ENCODE assay signal across 12 cellular contexts in the genomic region with DNA sequence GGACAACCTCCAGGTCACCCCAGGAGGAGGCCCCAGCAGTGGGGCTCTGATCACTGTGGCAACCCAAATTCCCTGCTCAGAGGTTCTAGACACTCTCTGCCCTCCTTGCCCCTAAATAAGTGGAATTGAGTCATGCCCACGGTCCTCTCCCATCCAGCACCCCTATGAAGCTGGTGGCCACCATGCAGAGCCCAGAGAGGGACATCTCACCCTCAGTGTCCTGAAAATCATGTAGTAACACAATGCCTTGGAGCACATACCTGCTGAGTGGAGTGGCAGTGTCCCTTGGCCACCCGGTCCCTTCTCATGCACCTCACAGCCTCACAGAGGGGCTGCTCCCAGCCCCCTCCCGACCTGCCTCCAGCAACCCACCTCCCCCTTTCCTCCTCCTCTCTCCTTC.
DNase-seq lines count a peak whose midpoint lies in the region; ATAC-seq and TF ChIP-seq lines count a peak whose summit lies in the region.
"Had no signal": no experiment of that assay in that cellular context is flagged by ENCODE, and none has a peak within 500 bp of the region (broad histone marks: within the 10 kb centered on the region; RNA-seq: fewer than 3 reads in every experiment).

No MANE protein-coding gene starts in this region.

- H3K27ac Mint-ChIP-seq in nephron = peak overlapping the region in 2 of 3 experiments; percentile 69 to 75
- H3K27ac Mint-ChIP-seq in activated CD4-positive, alpha-beta memory T cell treated with anti-CD3 and anti-CD28 coated beads for 36 hours = no peak overlapping the region
- H3K27ac Mint-ChIP-seq: activated CD4-positive, alpha-beta memory T cell treated with anti-CD3 and anti-CD28 coated beads, Interleukin-2, amount 10 ng/mL, durations not matched to agents 7 days and 5 days had no signal

- H3K27me3 Mint-ChIP-seq in nephron (ENCODE audit: low read depth) = peaks cover 4% of the 10 kb centered on the region
- H3K27me3 Mint-ChIP-seq in activated CD4-positive, alpha-beta memory T cell treated with anti-CD3 and anti-CD28 coated beads for 36 hours = peaks cover 12% of the 10 kb centered on the region

- H3K4me1 ChIP-seq in left ventricle myocardium inferior = peaks cover 92% of the 10 kb centered on the region
- no peaks in the 10 kb centered on the region for H3K4me1 ChIP-seq in colonic mucosa

- DNase-seq in left ventricle myocardium inferior (no peak), left ventricle myocardium superior (no peak), colonic mucosa (peak; percentile 13), activated gamma-delta T cell (lab: John Stamatoyannopoulos, UW) (no peak)
- DNase-seq in activated CD4-positive, alpha-beta memory T cell treated with anti-CD3 and anti-CD28 coated beads for 36 hours = no peak
- DNase-seq: NCI-H1105 treated with DMSO at 0.1 percent for 48 hours had no signal

- peak overlapping the region; percentile 93 for H3K27ac ChIP-seq in left ventricle myocardium inferior (replicated peaks)
- no peak overlapping the region for H3K27ac ChIP-seq in colonic mucosa
- H3K27ac ChIP-seq: neutrophil had no signal

- H3K9me3 Mint-ChIP-seq in nephron = no peaks in the 10 kb centered on the region
- H3K9me3 Mint-ChIP-seq in activated CD4-positive, alpha-beta memory T cell treated with anti-CD3 and anti-CD28 coated beads for 36 hours = no peaks in the 10 kb centered on the region
- H3K9me3 Mint-ChIP-seq: activated CD4-positive, alpha-beta memory T cell treated with anti-CD3 and anti-CD28 coated beads, Interleukin-2, amount 10 ng/mL, durations not matched to agents 7 days and 5 days had no signal

- ATAC-seq in left ventricle myocardium superior = no peak
- ATAC-seq in HG03135 (IDR thresholded peaks at IDR 0.05; ENCODE audit: unreplicated experiment) = no peak
- no peak for ATAC-seq in HG02970 (IDR thresholded peaks at IDR 0.05; ENCODE audit: low FRiP score, unreplicated experiment)

- no peak overlapping the region for H3K4me3 Mint-ChIP-seq in nephron
- no peak overlapping the region for H3K4me3 Mint-ChIP-seq in activated CD4-positive, alpha-beta memory T cell treated with anti-CD3 and anti-CD28 coated beads for 36 hours

- TF ChIP-seq CTCF in left ventricle myocardium inferior (IDR thresholded peaks at IDR 0.05; ENCODE audit: borderline replicate concordance) = no peak
- TF ChIP-seq CTCF in colonic mucosa (IDR thresholded peaks at IDR 0.05) = no peak
- TF ChIP-seq CTCF in nephron (IDR thresholded peaks at IDR 0.05; ENCODE audit: unreplicated experiment in 3 of 3) = no peak

- no peaks in the 10 kb centered on the region for H3K9me3 ChIP-seq in left ventricle myocardium inferior (replicated peaks)
- no peaks in the 10 kb centered on the region for H3K9me3 ChIP-seq in colonic mucosa
- H3K9me3 ChIP-seq: breast epithelium, neutrophil had no signal

- H3K4me1 Mint-ChIP-seq in nephron = peaks cover 61% of the 10 kb centered on the region
- H3K4me1 Mint-ChIP-seq in activated CD4-positive, alpha-beta memory T cell treated with anti-CD3 and anti-CD28 coated beads for 36 hours (ENCODE audit: low read depth) = peaks cover 24% of the 10 kb centered on the region

- H3K36me3 Mint-ChIP-seq in nephron (ENCODE audit: low read depth) = no peaks in the 10 kb centered on the region
- no peaks in the 10 kb centered on the region for H3K36me3 Mint-ChIP-seq in activated CD4-positive, alpha-beta memory T cell treated with anti-CD3 and anti-CD28 coated beads for 36 hours

- no peak overlapping the region for H3K9ac ChIP-seq in colonic mucosa (ENCODE audit: low read depth in 2 of 2, low read length in 2 of 2)

- POLR2A ChIA-PET in activated CD4-positive, alpha-beta memory T cell treated with anti-CD3 and anti-CD28 coated beads for 36 hours (lab: Charles Lee) = no interaction called here

- intact Hi-C loops in left ventricle myocardium inferior (cut with micrococcal nuclease) (no loop called here), left ventricle myocardium superior (cut with micrococcal nuclease) (no loop called here), colonic mucosa (cut with DNase I) (no loop called here)
- intact Hi-C loops in activated CD4-positive, alpha-beta memory T cell treated with anti-CD3 and anti-CD28 coated beads for 36 hours (cut with micrococcal nuclease) = no loop called here

- no peak overlapping the region for H3K4me3 ChIP-seq in left ventricle myocardium inferior
- no peak overlapping the region for H3K4me3 ChIP-seq in colonic mucosa

- CTCF ChIA-PET in activated CD4-positive, alpha-beta memory T cell treated with anti-CD3 and anti-CD28 coated beads for 36 hours (lab: Charles Lee) = no interaction called here

- no peaks in the 10 kb centered on the region for H3K27me3 ChIP-seq in left ventricle myocardium inferior (ENCODE audit: low read depth)
- H3K27me3 ChIP-seq in colonic mucosa = no peaks in the 10 kb centered on the region
- H3K27me3 ChIP-seq: breast epithelium had no signal

- H3K36me3 ChIP-seq in left ventricle myocardium inferior = no peaks in the 10 kb centered on the region
- no peaks in the 10 kb centered on the region for H3K36me3 ChIP-seq in colonic mucosa
- H3K36me3 ChIP-seq: breast epithelium, neutrophil had no signal
